In genomic region chr22:42130182-42130581, GRCh38 we compare ENCODE assay signal across 2 cellular contexts. TPM values are rescaled to one million over a fixed set of nuclear protein-coding genes. Genes with fewer than 3 reads are reported as not detected.
"Had no signal": no experiment of that assay in that cellular context is flagged by ENCODE, and none has a peak within 500 bp of the region (broad histone marks: within the 10 kb centered on the region; RNA-seq: fewer than 3 reads in every experiment).

No MANE protein-coding gene starts in this region.

RNA-seq across cellular contexts. Expression of gene CYP2D6, which starts 0.4 kb away (rescaled TPM):
- total RNA-seq: left ventricle myocardium superior, myocyte had no signal
